Comparison of ENCODE assay signal across 15 cellular contexts in the genomic region with DNA sequence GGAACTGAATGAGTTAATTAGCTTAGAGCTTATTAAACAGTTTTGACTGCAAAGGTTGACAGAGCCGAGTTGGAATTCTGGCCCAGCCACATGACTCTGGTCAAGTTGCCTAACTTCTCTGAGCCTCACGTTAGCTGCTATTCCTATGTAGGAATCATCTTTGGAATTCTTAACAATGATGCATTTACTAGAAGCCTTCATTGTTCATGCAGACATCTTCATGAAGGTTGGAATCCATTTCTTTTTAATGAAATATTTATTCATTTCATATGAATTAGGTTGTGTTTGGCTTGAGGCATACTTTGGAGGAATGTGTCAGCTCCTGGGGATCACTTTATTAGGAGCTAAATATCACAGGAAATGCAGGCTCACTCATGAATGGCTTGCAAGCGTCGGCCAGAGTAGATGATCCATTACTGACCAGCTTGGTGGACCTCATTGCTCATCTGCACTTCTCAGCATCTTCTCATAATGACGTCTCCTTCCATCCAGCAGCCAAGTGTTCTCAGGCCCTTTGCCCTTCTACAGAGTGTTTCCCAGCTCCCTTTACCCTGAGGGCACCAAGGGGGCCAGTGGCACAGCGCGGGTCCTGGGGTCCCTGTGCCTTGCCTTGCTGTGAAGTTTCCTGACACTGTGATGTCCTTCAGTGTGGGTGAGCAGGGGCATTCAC.
"Had no signal": no experiment of that assay in that cellular context is flagged by ENCODE, and none has a peak within 500 bp of the region (broad histone marks: within the 10 kb centered on the region; RNA-seq: fewer than 3 reads in every experiment).

No MANE protein-coding gene starts in this region.

- H3K4me3 Mint-ChIP-seq: activated CD8-positive, alpha-beta T cell treated with anti-CD3 and anti-CD28 coated beads for 36 hours; activated T-helper 1 cell treated with anti-CD3 and anti-CD28 coated beads, Interleukin-12 subunit alpha, Interleukin-12 subunit beta, Interleukin-2, Interleukin-4 antibody, amounts not matched to agents 30 ng/mL and 10 ng/mL and 1 ng/mL, durations not matched to agents 14 hours and 24 hours and 36 hours; nephron; stimulated activated naive CD8-positive, alpha-beta T cell treated with anti-CD3 and anti-CD28 coated beads, Interleukin-15, amount 100 ng/mL, for 72 hours; T-helper 2 cell treated with Interferon-gamma antibody and Interleukin-4, amounts not matched to agents 5 μg/mL and 100 μg/mL, for 36 hours had no signal

- H3K4me3 ChIP-seq: cardiac muscle cell, esophagus squamous epithelium, heart right ventricle, testis, upper lobe of right lung had no signal

- H3K36me3 ChIP-seq: cardiac muscle cell, esophagus squamous epithelium, heart right ventricle, upper lobe of right lung had no signal

- H3K9me3 Mint-ChIP-seq: activated CD8-positive, alpha-beta T cell treated with anti-CD3 and anti-CD28 coated beads for 36 hours; activated T-helper 1 cell treated with anti-CD3 and anti-CD28 coated beads, Interleukin-12 subunit alpha, Interleukin-12 subunit beta, Interleukin-2, Interleukin-4 antibody, amounts not matched to agents 30 ng/mL and 10 ng/mL and 1 ng/mL, durations not matched to agents 14 hours and 24 hours and 36 hours; nephron; T-helper 2 cell treated with Interferon-gamma antibody and Interleukin-4, amounts not matched to agents 5 μg/mL and 100 μg/mL, for 36 hours had no signal

- H3K27me3 Mint-ChIP-seq: activated CD8-positive, alpha-beta T cell treated with anti-CD3 and anti-CD28 coated beads for 36 hours; stimulated activated naive CD8-positive, alpha-beta T cell treated with anti-CD3 and anti-CD28 coated beads, Interleukin-15, amount 100 ng/mL, for 72 hours had no signal

- H3K9me3 ChIP-seq: esophagus squamous epithelium, testis, upper lobe of right lung had no signal

- ATAC-seq: activated CD8-positive, alpha-beta T cell treated with anti-CD3 and anti-CD28 coated beads for 36 hours; heart right ventricle; left lobe of liver; stimulated activated naive CD8-positive, alpha-beta T cell treated with anti-CD3 and anti-CD28 coated beads, Interleukin-15, amount 100 ng/mL, for 72 hours; upper lobe of right lung had no signal

- DNase-seq: activated CD4-positive, alpha-beta T cell treated with anti-CD3 and anti-CD28 coated beads for 1 hour; activated CD8-positive, alpha-beta memory T cell treated with anti-CD3 and anti-CD28 coated beads, Interleukin-2, amount 50 U/mL, for 48 hours; activated CD8-positive, alpha-beta T cell treated with anti-CD3 and anti-CD28 coated beads for 36 hours; activated naive CD4-positive, alpha-beta T cell; esophagus squamous epithelium; heart right ventricle; stimulated activated CD4-positive, alpha-beta T cell treated with anti-CD3 and anti-CD28 coated beads, Interleukin-4, amount 100 ng/mL, for 24 hours; stimulated activated naive CD8-positive, alpha-beta T cell treated with anti-CD3 and anti-CD28 coated beads, Interleukin-15, amount 100 ng/mL, for 72 hours; testis; upper lobe of right lung had no signal

- H3K27me3 ChIP-seq: cardiac muscle cell, testis, upper lobe of right lung had no signal

- H3K27ac Mint-ChIP-seq: activated CD8-positive, alpha-beta T cell treated with anti-CD3 and anti-CD28 coated beads for 36 hours; activated T-helper 1 cell treated with anti-CD3 and anti-CD28 coated beads, Interleukin-12 subunit alpha, Interleukin-12 subunit beta, Interleukin-2, Interleukin-4 antibody, amounts not matched to agents 30 ng/mL and 10 ng/mL and 1 ng/mL, durations not matched to agents 14 hours and 24 hours and 36 hours; nephron; stimulated activated naive CD8-positive, alpha-beta T cell treated with anti-CD3 and anti-CD28 coated beads, Interleukin-15, amount 100 ng/mL, for 72 hours; T-helper 2 cell treated with Interferon-gamma antibody and Interleukin-4, amounts not matched to agents 5 μg/mL and 100 μg/mL, for 36 hours had no signal

- H3K27ac ChIP-seq: cardiac muscle cell, esophagus squamous epithelium, heart right ventricle, testis, upper lobe of right lung had no signal

- H3K4me1 ChIP-seq: esophagus squamous epithelium, heart right ventricle, testis, upper lobe of right lung had no signal

- H3K4me1 Mint-ChIP-seq: nephron; stimulated activated naive CD8-positive, alpha-beta T cell treated with anti-CD3 and anti-CD28 coated beads, Interleukin-15, amount 100 ng/mL, for 72 hours had no signal
